19 cellular contexts compared by ENCODE assay signal in genomic region chr4:19241845-19242244, GRCh38.
DNase-seq lines count a peak whose midpoint lies in the region; ATAC-seq and TF ChIP-seq lines count a peak whose summit lies in the region.
"Had no signal": no experiment of that assay in that cellular context is flagged by ENCODE, and none has a peak within 500 bp of the region (broad histone marks: within the 10 kb centered on the region; RNA-seq: fewer than 3 reads in every experiment).

No MANE protein-coding gene starts in this region.

- H3K36me3 ChIP-seq in mesenchymal stem cell (ENCODE audit: control insufficient read depth in 1 of 2, insufficient read depth in 2 of 2, low read depth in 1 of 2, low read length in 2 of 2): no peaks in the 10 kb centered on the region
- H3K36me3 ChIP-seq in smooth muscle cell (ENCODE audit: low read depth): no peaks in the 10 kb centered on the region
- no peaks in the 10 kb centered on the region for H3K36me3 ChIP-seq in prostate gland
- H3K36me3 ChIP-seq: BE2C had no signal

- H3K23ac ChIP-seq in mesenchymal stem cell (ENCODE audit: low read length in 2 of 2): no peak overlapping the region

- no peak for TF ChIP-seq POLR2A in prostate gland (IDR thresholded peaks at IDR 0.05)

- H3K9me3 ChIP-seq in mesenchymal stem cell (ENCODE audit: control insufficient read depth, low read length): no peaks in the 10 kb centered on the region
- no peaks in the 10 kb centered on the region for H3K9me3 ChIP-seq in smooth muscle cell (replicated peaks; ENCODE audit: low read depth)
- H3K9me3 ChIP-seq in prostate gland: no peaks in the 10 kb centered on the region
- H3K9me3 ChIP-seq: BE2C had no signal

- DNase-seq in RPMI7951 (ENCODE audit: low read depth): peak; percentile 23
- peak; percentile 68 for DNase-seq in mesenchymal stem cell
- no peak for DNase-seq in smooth muscle cell (lab: John Stamatoyannopoulos, UW; ENCODE audit: unreplicated experiment)
- no peak for DNase-seq in activated CD4-positive, CD25-positive, alpha-beta regulatory T cell (lab: John Stamatoyannopoulos, UW)
- no peak for DNase-seq in prostate gland (ENCODE audit: low spot score)
- DNase-seq: ACHN; BE2C; C1 segment of cervical spinal cord; CD4-positive, CD25-positive, alpha-beta regulatory T cell; CD8-positive, alpha-beta memory T cell; COR-L47; DMS 273 treated with DMSO at 0.1 percent for 48 hours; DMS53; GDM1; HCEC 1CT; KBM-7 had no signal

- no peak overlapping the region for H3K4ac ChIP-seq in mesenchymal stem cell (ENCODE audit: low read depth in 1 of 2, low read length in 2 of 2)

- H3K18ac ChIP-seq in mesenchymal stem cell (ENCODE audit: low read depth in 1 of 2, low read length in 2 of 2): no peak overlapping the region

- H3K27me3 ChIP-seq in mesenchymal stem cell (ENCODE audit: control insufficient read depth in 1 of 2, insufficient read depth in 1 of 2, low read length in 2 of 2) (no peaks in the 10 kb centered on the region), smooth muscle cell (ENCODE audit: low read depth) (no peaks in the 10 kb centered on the region), prostate gland (replicated peaks; ENCODE audit: insufficient read depth) (no peaks in the 10 kb centered on the region)
- H3K27me3 ChIP-seq: BE2C had no signal

- H3K79me2 ChIP-seq in smooth muscle cell (ENCODE audit: low read depth): no peaks in the 10 kb centered on the region

- H3K4me1 ChIP-seq in mesenchymal stem cell (ENCODE audit: control insufficient read depth, insufficient read depth, low read depth, low read length): no peaks in the 10 kb centered on the region
- no peaks in the 10 kb centered on the region for H3K4me1 ChIP-seq in smooth muscle cell (ENCODE audit: low read depth)
- H3K4me1 ChIP-seq in prostate gland (replicated peaks): no peaks in the 10 kb centered on the region
- H3K4me1 ChIP-seq: BE2C had no signal

- no peaks in the 10 kb centered on the region for H4K20me1 ChIP-seq in smooth muscle cell (ENCODE audit: low read depth)

- H4K8ac ChIP-seq in mesenchymal stem cell (ENCODE audit: low read length): no peak overlapping the region

- intact Hi-C loops in prostate gland (cut with DNase I): no loop called here

- no peak overlapping the region for H2BK5ac ChIP-seq in mesenchymal stem cell (ENCODE audit: low read depth, low read length, poor library complexity, severe bottlenecking)

- H3K27ac ChIP-seq in mesenchymal stem cell (ENCODE audit: low read length, poor library complexity, severe bottlenecking) (no peak overlapping the region), smooth muscle cell (ENCODE audit: low read depth) (peak overlapping the region; percentile 80), prostate gland (no peak overlapping the region)

- no peak overlapping the region for H2AK5ac ChIP-seq in mesenchymal stem cell (ENCODE audit: low read length, severe bottlenecking)

- ATAC-seq in SK-N-SH treated with all-trans-retinoic acid at 6 μM for 48 hours (peak; percentile 69), GM19395 (IDR thresholded peaks at IDR 0.05; ENCODE audit: unreplicated experiment) (no peak)
- ATAC-seq: GM23338 had no signal

- H3K4me2 ChIP-seq in mesenchymal stem cell (ENCODE audit: low read length, poor library complexity, severe bottlenecking) (no peak overlapping the region), smooth muscle cell (peak overlapping the region; percentile 25)
- H3K4me2 ChIP-seq: GM23338 had no signal

- no peak overlapping the region for H2BK120ac ChIP-seq in mesenchymal stem cell (ENCODE audit: low read depth, low read length)

- H3K9ac ChIP-seq in mesenchymal stem cell (ENCODE audit: low read length) (no peak overlapping the region), smooth muscle cell (ENCODE audit: low read depth) (no peak overlapping the region)

- WGBS in mesenchymal stem cell: 13% methylated on average over 3 of the region's 4 CpGs
- 9% methylated on average over 4 of the region's 4 CpGs for WGBS in smooth muscle cell (ENCODE audit: low lambda C conversion rate)
- WGBS in prostate gland: 62% methylated on average over 4 of the region's 4 CpGs

- no peak overlapping the region for H3K14ac ChIP-seq in mesenchymal stem cell (ENCODE audit: low read length in 2 of 2)

- TF ChIP-seq CTCF in smooth muscle cell (IDR thresholded peaks at IDR 0.05; ENCODE audit: borderline replicate concordance, insufficient read depth, poor library complexity, severe bottlenecking) (no peak), prostate gland (IDR thresholded peaks at IDR 0.05) (no peak)

- no peak overlapping the region for H2BK12ac ChIP-seq in mesenchymal stem cell (ENCODE audit: low read length in 2 of 2)

- no peak overlapping the region for H3K4me3 ChIP-seq in mesenchymal stem cell (ENCODE audit: insufficient read depth in 1 of 2, low read depth in 1 of 2, low read length in 2 of 2)
- H3K4me3 ChIP-seq in smooth muscle cell: no peak overlapping the region
- no peak overlapping the region for H3K4me3 ChIP-seq in prostate gland
- H3K4me3 ChIP-seq: GM23338 had no signal

- no peak overlapping the region for H2BK15ac ChIP-seq in mesenchymal stem cell (ENCODE audit: low read depth, poor library complexity, severe bottlenecking)

- no peaks in the 10 kb centered on the region for H3K79me1 ChIP-seq in mesenchymal stem cell (replicated peaks; ENCODE audit: low read length, poor library complexity, severe bottlenecking)

- H2AFZ ChIP-seq in mesenchymal stem cell (ENCODE audit: low read depth, low read length) (no peak overlapping the region), smooth muscle cell (ENCODE audit: low read depth) (peak overlapping the region; percentile 45)
- H2AFZ ChIP-seq: GM23338 had no signal

- peaks cover 7% of the 10 kb centered on the region for H3F3A ChIP-seq in smooth muscle cell (ENCODE audit: low read depth)

- H4K91ac ChIP-seq in mesenchymal stem cell (ENCODE audit: low read length): no peak overlapping the region

TF ChIP-seq in SK-N-SH treated with all-trans-retinoic acid at 6 μM for 48 hours, 23 proteins besides CTCF, POLR2A, EP300 and RAD21:
- TF ChIP-seq TOX (CRISPR knock-in tag; IDR thresholded peaks at IDR 0.05; ENCODE audit: borderline replicate concordance) (no peak), TCF4 (CRISPR knock-in tag; IDR thresholded peaks at IDR 0.05; ENCODE audit: borderline replicate concordance) (peak; percentile 71; the same call in 1 of the 2 replicates)
- TF ChIP-seq, protein P1, sequence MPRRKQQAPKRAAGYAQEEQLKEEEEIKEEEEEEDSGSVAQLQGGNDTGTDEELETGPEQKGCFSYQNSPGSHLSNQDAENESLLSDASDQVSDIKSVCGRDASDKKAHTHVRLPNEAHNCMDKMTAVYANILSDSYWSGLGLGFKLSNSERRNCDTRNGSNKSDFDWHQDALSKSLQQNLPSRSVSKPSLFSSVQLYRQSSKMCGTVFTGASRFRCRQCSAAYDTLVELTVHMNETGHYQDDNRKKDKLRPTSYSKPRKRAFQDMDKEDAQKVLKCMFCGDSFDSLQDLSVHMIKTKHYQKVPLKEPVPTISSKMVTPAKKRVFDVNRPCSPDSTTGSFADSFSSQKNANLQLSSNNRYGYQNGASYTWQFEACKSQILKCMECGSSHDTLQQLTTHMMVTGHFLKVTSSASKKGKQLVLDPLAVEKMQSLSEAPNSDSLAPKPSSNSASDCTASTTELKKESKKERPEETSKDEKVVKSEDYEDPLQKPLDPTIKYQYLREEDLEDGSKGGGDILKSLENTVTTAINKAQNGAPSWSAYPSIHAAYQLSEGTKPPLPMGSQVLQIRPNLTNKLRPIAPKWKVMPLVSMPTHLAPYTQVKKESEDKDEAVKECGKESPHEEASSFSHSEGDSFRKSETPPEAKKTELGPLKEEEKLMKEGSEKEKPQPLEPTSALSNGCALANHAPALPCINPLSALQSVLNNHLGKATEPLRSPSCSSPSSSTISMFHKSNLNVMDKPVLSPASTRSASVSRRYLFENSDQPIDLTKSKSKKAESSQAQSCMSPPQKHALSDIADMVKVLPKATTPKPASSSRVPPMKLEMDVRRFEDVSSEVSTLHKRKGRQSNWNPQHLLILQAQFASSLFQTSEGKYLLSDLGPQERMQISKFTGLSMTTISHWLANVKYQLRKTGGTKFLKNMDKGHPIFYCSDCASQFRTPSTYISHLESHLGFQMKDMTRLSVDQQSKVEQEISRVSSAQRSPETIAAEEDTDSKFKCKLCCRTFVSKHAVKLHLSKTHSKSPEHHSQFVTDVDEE (CRISPR knock-in tag; IDR thresholded peaks at IDR 0.05): no peak

Comparison
In these comparisons a context has a peak if more than half of its experiments do, and no peak if none do; other contexts are left out.
1. DNase-seq: peak in RPMI7951 (single experiment) and mesenchymal stem cell (single experiment); none in smooth muscle cell (single experiment), activated CD4-positive, CD25-positive, alpha-beta regulatory T cell (0 of 4) and prostate gland (single experiment).